8 cellular contexts compared by ENCODE assay signal in the genomic region with DNA sequence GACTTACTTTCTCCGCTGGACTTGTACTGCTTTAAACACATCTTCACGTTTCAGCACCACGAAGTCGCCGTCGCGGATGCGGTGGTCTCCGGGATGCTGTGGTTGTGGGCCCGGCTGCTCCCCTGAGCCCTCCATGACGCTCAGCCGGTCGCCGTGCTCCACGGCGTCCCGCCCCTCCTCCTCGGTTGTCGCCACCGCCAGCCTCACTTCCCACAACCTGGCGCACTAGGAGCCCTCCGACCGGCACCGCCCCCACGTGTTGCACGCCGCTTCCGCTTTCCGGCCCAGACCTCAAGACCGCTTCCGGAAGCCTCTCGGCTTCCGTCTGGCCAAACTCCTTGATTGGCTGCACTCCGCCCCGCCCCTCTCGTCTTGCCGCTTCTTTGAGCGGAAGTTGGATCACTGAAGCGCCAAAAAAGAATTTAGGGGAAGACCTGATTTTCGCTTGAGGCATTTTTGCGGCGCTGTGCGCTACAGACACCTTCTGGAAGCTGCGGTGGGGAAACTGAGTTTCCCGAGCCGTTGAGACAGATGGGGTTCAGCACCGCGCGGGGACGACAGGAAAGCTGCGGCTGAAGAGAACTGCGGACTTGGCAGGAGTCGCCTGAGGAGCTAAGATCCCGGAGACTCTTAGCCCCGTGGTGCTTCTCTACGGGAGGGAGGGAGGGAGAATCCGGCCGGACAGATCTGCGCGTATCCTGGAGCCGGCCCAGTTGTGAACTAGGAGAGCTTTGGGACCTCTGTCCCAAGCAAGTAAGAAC. TPM values are rescaled to one million over a fixed set of nuclear protein-coding genes. Genes with fewer than 3 reads are reported as not detected.
A peak's percentile ranks its signal among the peaks of the same experiment; 100 is the strongest.
DNase-seq lines count a peak whose midpoint lies in the region; ATAC-seq and TF ChIP-seq lines count a peak whose summit lies in the region.

A gene (plus strand): TSS at position 382 of the 761 bp plus-strand sequence. CDS start 1,364 bp downstream, outside the sequence.
A gene with protein sequence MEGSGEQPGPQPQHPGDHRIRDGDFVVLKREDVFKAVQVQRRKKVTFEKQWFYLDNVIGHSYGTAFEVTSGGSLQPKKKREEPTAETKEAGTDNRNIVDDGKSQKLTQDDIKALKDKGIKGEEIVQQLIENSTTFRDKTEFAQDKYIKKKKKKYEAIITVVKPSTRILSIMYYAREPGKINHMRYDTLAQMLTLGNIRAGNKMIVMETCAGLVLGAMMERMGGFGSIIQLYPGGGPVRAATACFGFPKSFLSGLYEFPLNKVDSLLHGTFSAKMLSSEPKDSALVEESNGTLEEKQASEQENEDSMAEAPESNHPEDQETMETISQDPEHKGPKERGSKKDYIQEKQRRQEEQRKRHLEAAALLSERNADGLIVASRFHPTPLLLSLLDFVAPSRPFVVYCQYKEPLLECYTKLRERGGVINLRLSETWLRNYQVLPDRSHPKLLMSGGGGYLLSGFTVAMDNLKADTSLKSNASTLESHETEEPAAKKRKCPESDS (minus strand): TSS at position 263 of the 761 bp plus-strand sequence. CDS start 128 bp downstream, at position 135.

- DNase-seq in DMS79 treated with DMSO at 0.1 percent for 48 hours (lab: John Stamatoyannopoulos, UW), result peak; percentile 91
- DNase-seq in Panc1 (ENCODE audit: low read depth, low spot score), result peak; percentile 82
- DNase-seq in activated T-cell treated with anti-CD3 and anti-CD28 coated beads, Interleukin-2, amount 50 U/mL, for 24 hours, result peak; percentile 96
- peak; percentile 88 to 92 for DNase-seq in stimulated activated CD8-positive, alpha-beta memory T cell treated with anti-CD3 and anti-CD28 coated beads, Interleukin-7, amount 100 ng/mL, for 1 hour (ENCODE audit: low read depth in 2 of 2)

- H3K4me1 Mint-ChIP-seq in activated T-cell treated with anti-CD3 and anti-CD28 coated beads, Interleukin-2, amount 50 U/mL, for 24 hours (ENCODE audit: low read depth), result peaks cover 56% of the 10 kb centered on the region

- H3K27ac ChIP-seq in KMS-11 (peak within 1 kb of the TSS; percentile 73), Panc1 (ENCODE audit: low read length) (peak within 1 kb of the TSS; percentile 95), muscle layer of colon (ENCODE audit: low read depth, low read length) (peak within 1 kb of the TSS; percentile 71)

- H4K20me1 ChIP-seq in KMS-11 (ENCODE audit: insufficient read depth), result no peaks in the 10 kb centered on the region

- H3K27me3 ChIP-seq in KMS-11 (ENCODE audit: insufficient read depth, low read depth) (no peaks in the 10 kb centered on the region), Panc1 (ENCODE audit: control insufficient read depth, insufficient read depth, low read length) (no peaks in the 10 kb centered on the region), muscle layer of colon (ENCODE audit: control insufficient read depth in 1 of 2, insufficient read depth in 2 of 2, low read length in 2 of 2) (no peaks in the 10 kb centered on the region)

- no peaks in the 10 kb centered on the region for H3K27me3 Mint-ChIP-seq in activated T-cell treated with anti-CD3 and anti-CD28 coated beads, Interleukin-2, amount 50 U/mL, for 24 hours

- peaks cover 59% of the 10 kb centered on the region for H3K79me2 ChIP-seq in KMS-11 (ENCODE audit: insufficient read depth, low read depth)

- H3K36me3 Mint-ChIP-seq in activated T-cell treated with anti-CD3 and anti-CD28 coated beads, Interleukin-2, amount 50 U/mL, for 24 hours (ENCODE audit: low read depth), result peaks cover 96% of the 10 kb centered on the region

- H3K27ac Mint-ChIP-seq in activated T-cell treated with anti-CD3 and anti-CD28 coated beads, Interleukin-2, amount 50 U/mL, for 24 hours, result peak within 1 kb of the TSS; percentile 99

- peak within 1 kb of the TSS; percentile 81 for H2AFZ ChIP-seq in KMS-11 (ENCODE audit: low read depth)

- H3K36me3 ChIP-seq in KMS-11 (ENCODE audit: insufficient read depth), result peaks cover 14% of the 10 kb centered on the region; the same call in 1 of the 2 replicates
- peaks cover 38% of the 10 kb centered on the region for H3K36me3 ChIP-seq in Panc1 (ENCODE audit: control insufficient read depth, insufficient read depth, low read length)
- H3K36me3 ChIP-seq in muscle layer of colon (ENCODE audit: insufficient read depth, low read length), result peaks cover 26% of the 10 kb centered on the region

- H3K4me3 ChIP-seq in KMS-11 (IDR thresholded peaks at IDR 0.05; ENCODE audit: insufficient read depth, low read depth, low read length), result no peak within 1 kb of the TSS
- peak within 1 kb of the TSS; percentile 99 to 100 for H3K4me3 ChIP-seq in Panc1 (ENCODE audit: low read depth in 2 of 2, low read length in 2 of 2)
- peak within 1 kb of the TSS; percentile 59 to 70 for H3K4me3 ChIP-seq in muscle layer of colon (ENCODE audit: low read depth in 1 of 2, low read length in 2 of 2)

- H3K4me2 ChIP-seq in KMS-11, result peak within 1 kb of the TSS; percentile 69

- intact Hi-C loops in Panc1 (cut with micrococcal nuclease; ENCODE audit: unreplicated experiment), result no loop called here

- ATAC-seq in GM21786 (IDR thresholded peaks at IDR 0.05; ENCODE audit: unreplicated experiment) (peak; percentile 99), Panc1 (peak; percentile 99), esophagus mucosa (peak; percentile 99)

- H3K9me3 ChIP-seq in Panc1 (ENCODE audit: control insufficient read depth, insufficient read depth, low read depth, low read length), result no peaks in the 10 kb centered on the region
- no peaks in the 10 kb centered on the region for H3K9me3 ChIP-seq in muscle layer of colon (ENCODE audit: low read length)

- CTCF ChIA-PET in Panc1 (lab: Charles Lee), result no interaction called here

- TF ChIP-seq CTCF in KMS-11 (conservative IDR thresholded peaks at IDR 0.05; ENCODE audit: low read depth, low read length), result no peak
- no peak for TF ChIP-seq CTCF in Panc1 (IDR thresholded peaks at IDR 0.05)

- H3K9me3 Mint-ChIP-seq in activated T-cell treated with anti-CD3 and anti-CD28 coated beads, Interleukin-2, amount 50 U/mL, for 24 hours, result no peaks in the 10 kb centered on the region

- in situ Hi-C loops in Panc1 (cut with HindIII; ENCODE audit: low pct_unique_long_range_greater_than_20kb, low sequenced_read_pairs), result no loop called here

- POLR2A ChIA-PET in Panc1 (lab: Charles Lee), result interaction anchor here (0.5 kb wide), 1 partner anchor 154 kb away, joined by 3 read pairs; no protein-coding TSS in a partner anchor

- H3K9ac ChIP-seq in KMS-11 (peak within 1 kb of the TSS; percentile 76), muscle layer of colon (ENCODE audit: low read length) (peak within 1 kb of the TSS; percentile 67)

- peaks cover 16% of the 10 kb centered on the region for H3K4me1 ChIP-seq in KMS-11 (ENCODE audit: low read depth, poor library complexity, severe bottlenecking)
- peaks cover 7% of the 10 kb centered on the region; the same call in 1 of the 2 replicates for H3K4me1 ChIP-seq in Panc1 (ENCODE audit: control insufficient read depth, insufficient read depth, low read length)
- H3K4me1 ChIP-seq in muscle layer of colon (ENCODE audit: insufficient read depth, low read length), result peaks cover 15% of the 10 kb centered on the region

- BruUV-seq in Panc1 (replicated peaks; lab: Mats Ljungman, UMichigan), result no TSS peak

- peak within 1 kb of the TSS; percentile 97 for H3K4me3 Mint-ChIP-seq in activated T-cell treated with anti-CD3 and anti-CD28 coated beads, Interleukin-2, amount 50 U/mL, for 24 hours

RNA-seq across cellular contexts. Expression of the first gene that starts in this region (rescaled TPM):
- total RNA-seq in Panc1 (2021; ENCODE audit: unreplicated experiment) (28.3 TPM), esophagus mucosa (5.7 TPM)
- 9.7 TPM for polyA plus RNA-seq in Panc1 (2012; ENCODE audit: insufficient read length)

RNA-seq across cellular contexts. Expression of the second gene that starts in this region (rescaled TPM):
- total RNA-seq in Panc1 (2021; ENCODE audit: unreplicated experiment) (27.9 TPM), esophagus mucosa (12.6 TPM)
- 27.6 TPM for polyA plus RNA-seq in Panc1 (2012; ENCODE audit: insufficient read length)
